Comparison of ENCODE assay signal across 1 cellular context in the genomic region with DNA sequence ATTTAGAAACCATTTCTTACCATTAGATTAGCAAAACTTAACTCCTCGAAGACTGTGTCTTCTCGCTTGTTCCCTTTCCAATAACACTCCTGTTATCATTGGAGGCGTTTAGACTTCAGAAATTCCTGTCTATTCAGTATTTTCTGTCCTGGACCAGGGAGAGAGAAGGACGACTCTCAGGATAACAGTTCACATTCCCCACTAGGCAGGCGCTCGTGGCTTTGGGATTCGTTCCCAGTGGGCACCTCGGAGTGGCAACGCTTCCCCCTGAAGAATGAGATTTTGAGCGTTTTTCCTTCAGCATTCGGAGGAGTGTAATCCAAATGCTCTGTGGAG.
TF ChIP-seq lines count a peak whose summit lies in the region.

No MANE protein-coding gene starts in this region.

TF ChIP-seq in GM12878, 131 proteins besides CTCF, POLR2A, EP300 and RAD21:
- no peak for TF ChIP-seq SP1 (IDR thresholded peaks at IDR 0.05; ENCODE audit: low read depth, low read length)
- TF ChIP-seq, protein P1, sequence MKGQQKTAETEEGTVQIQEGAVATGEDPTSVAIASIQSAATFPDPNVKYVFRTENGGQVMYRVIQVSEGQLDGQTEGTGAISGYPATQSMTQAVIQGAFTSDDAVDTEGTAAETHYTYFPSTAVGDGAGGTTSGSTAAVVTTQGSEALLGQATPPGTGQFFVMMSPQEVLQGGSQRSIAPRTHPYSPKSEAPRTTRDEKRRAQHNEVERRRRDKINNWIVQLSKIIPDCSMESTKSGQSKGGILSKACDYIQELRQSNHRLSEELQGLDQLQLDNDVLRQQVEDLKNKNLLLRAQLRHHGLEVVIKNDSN (IDR thresholded peaks at IDR 0.05; ENCODE audit: borderline replicate concordance, extremely low read length, insufficient read depth, low read depth, low read length): no peak
- TF ChIP-seq, protein P2, sequence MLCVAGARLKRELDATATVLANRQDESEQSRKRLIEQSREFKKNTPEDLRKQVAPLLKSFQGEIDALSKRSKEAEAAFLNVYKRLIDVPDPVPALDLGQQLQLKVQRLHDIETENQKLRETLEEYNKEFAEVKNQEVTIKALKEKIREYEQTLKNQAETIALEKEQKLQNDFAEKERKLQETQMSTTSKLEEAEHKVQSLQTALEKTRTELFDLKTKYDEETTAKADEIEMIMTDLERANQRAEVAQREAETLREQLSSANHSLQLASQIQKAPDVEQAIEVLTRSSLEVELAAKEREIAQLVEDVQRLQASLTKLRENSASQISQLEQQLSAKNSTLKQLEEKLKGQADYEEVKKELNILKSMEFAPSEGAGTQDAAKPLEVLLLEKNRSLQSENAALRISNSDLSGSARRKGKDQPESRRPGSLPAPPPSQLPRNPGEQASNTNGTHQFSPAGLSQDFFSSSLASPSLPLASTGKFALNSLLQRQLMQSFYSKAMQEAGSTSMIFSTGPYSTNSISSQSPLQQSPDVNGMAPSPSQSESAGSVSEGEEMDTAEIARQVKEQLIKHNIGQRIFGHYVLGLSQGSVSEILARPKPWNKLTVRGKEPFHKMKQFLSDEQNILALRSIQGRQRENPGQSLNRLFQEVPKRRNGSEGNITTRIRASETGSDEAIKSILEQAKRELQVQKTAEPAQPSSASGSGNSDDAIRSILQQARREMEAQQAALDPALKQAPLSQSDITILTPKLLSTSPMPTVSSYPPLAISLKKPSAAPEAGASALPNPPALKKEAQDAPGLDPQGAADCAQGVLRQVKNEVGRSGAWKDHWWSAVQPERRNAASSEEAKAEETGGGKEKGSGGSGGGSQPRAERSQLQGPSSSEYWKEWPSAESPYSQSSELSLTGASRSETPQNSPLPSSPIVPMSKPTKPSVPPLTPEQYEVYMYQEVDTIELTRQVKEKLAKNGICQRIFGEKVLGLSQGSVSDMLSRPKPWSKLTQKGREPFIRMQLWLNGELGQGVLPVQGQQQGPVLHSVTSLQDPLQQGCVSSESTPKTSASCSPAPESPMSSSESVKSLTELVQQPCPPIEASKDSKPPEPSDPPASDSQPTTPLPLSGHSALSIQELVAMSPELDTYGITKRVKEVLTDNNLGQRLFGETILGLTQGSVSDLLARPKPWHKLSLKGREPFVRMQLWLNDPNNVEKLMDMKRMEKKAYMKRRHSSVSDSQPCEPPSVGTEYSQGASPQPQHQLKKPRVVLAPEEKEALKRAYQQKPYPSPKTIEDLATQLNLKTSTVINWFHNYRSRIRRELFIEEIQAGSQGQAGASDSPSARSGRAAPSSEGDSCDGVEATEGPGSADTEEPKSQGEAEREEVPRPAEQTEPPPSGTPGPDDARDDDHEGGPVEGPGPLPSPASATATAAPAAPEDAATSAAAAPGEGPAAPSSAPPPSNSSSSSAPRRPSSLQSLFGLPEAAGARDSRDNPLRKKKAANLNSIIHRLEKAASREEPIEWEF (IDR thresholded peaks at IDR 0.05; ENCODE audit: insufficient replicate concordance, low read depth, low read length): no peak
- no peak for TF ChIP-seq YBX1 (IDR thresholded peaks at IDR 0.05)
- TF ChIP-seq RAD51 (IDR thresholded peaks at IDR 0.05): no peak
- no peak for TF ChIP-seq BHLHE40 (IDR thresholded peaks at IDR 0.05; ENCODE audit: borderline replicate concordance in 1 of 2, low read depth in 2 of 2, low read length in 1 of 2)
- TF ChIP-seq, protein P3, sequence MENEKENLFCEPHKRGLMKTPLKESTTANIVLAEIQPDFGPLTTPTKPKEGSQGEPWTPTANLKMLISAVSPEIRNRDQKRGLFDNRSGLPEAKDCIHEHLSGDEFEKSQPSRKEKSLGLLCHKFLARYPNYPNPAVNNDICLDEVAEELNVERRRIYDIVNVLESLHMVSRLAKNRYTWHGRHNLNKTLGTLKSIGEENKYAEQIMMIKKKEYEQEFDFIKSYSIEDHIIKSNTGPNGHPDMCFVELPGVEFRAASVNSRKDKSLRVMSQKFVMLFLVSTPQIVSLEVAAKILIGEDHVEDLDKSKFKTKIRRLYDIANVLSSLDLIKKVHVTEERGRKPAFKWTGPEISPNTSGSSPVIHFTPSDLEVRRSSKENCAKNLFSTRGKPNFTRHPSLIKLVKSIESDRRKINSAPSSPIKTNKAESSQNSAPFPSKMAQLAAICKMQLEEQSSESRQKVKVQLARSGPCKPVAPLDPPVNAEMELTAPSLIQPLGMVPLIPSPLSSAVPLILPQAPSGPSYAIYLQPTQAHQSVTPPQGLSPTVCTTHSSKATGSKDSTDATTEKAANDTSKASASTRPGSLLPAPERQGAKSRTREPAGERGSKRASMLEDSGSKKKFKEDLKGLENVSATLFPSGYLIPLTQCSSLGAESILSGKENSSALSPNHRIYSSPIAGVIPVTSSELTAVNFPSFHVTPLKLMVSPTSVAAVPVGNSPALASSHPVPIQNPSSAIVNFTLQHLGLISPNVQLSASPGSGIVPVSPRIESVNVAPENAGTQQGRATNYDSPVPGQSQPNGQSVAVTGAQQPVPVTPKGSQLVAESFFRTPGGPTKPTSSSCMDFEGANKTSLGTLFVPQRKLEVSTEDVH (IDR thresholded peaks at IDR 0.05; ENCODE audit: low read depth, partially characterized antibody): no peak
- TF ChIP-seq MYC (IDR thresholded peaks at IDR 0.05; ENCODE audit: insufficient read depth, insufficient read length, insufficient replicate concordance, low read length, severe bottlenecking): no peak
- TF ChIP-seq ATF7 (IDR thresholded peaks at IDR 0.05; ENCODE audit: low read depth): no peak
- 0 out of 2 replicates have a peak, but pooled peaks have one; percentile 42 for TF ChIP-seq SMARCA5 (IDR thresholded peaks at IDR 0.05)
- TF ChIP-seq STAT1 (conservative IDR thresholded peaks at IDR 0.05): no peak
- no peak for TF ChIP-seq NFXL1 (IDR thresholded peaks at IDR 0.05; ENCODE audit: borderline replicate concordance)
- no peak for TF ChIP-seq ZZZ3 (IDR thresholded peaks at IDR 0.05; ENCODE audit: control insufficient read depth, insufficient read length, low read depth)
- TF ChIP-seq KDM1A (IDR thresholded peaks at IDR 0.05; ENCODE audit: borderline replicate concordance): no peak
- no peak for TF ChIP-seq HDAC2 (IDR thresholded peaks at IDR 0.05)
- TF ChIP-seq EED (IDR thresholded peaks at IDR 0.05; ENCODE audit: low read depth): peak; percentile 46; the same call in 1 of the 2 replicates
- no peak for TF ChIP-seq TCF12 (IDR thresholded peaks at IDR 0.05; ENCODE audit: low read depth, low read length)
- no peak for TF ChIP-seq PAX8 (IDR thresholded peaks at IDR 0.05)
- TF ChIP-seq, protein P4, sequence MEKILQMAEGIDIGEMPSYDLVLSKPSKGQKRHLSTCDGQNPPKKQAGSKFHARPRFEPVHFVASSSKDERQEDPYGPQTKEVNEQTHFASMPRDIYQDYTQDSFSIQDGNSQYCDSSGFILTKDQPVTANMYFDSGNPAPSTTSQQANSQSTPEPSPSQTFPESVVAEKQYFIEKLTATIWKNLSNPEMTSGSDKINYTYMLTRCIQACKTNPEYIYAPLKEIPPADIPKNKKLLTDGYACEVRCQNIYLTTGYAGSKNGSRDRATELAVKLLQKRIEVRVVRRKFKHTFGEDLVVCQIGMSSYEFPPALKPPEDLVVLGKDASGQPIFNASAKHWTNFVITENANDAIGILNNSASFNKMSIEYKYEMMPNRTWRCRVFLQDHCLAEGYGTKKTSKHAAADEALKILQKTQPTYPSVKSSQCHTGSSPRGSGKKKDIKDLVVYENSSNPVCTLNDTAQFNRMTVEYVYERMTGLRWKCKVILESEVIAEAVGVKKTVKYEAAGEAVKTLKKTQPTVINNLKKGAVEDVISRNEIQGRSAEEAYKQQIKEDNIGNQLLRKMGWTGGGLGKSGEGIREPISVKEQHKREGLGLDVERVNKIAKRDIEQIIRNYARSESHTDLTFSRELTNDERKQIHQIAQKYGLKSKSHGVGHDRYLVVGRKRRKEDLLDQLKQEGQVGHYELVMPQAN (conservative IDR thresholded peaks at IDR 0.05): 0 out of 2 replicates have a peak, but pooled peaks have one; percentile 23
- no peak for TF ChIP-seq SMAD1 (IDR thresholded peaks at IDR 0.05; ENCODE audit: low read depth, partially characterized antibody)
- TF ChIP-seq NR2F1 (conservative IDR thresholded peaks at IDR 0.05): no peak
- TF ChIP-seq NR2C1 (IDR thresholded peaks at IDR 0.05): no peak
- TF ChIP-seq MTA2 (IDR thresholded peaks at IDR 0.05; ENCODE audit: low read depth): no peak
- TF ChIP-seq TCF3 (IDR thresholded peaks at IDR 0.05; ENCODE audit: borderline replicate concordance, insufficient read depth, low read depth, low read length): no peak
- no peak for TF ChIP-seq NR2C2 (IDR thresholded peaks at IDR 0.05; ENCODE audit: borderline replicate concordance, control insufficient read depth, insufficient read length, low read depth)
